Comparison of ENCODE assay signal across 8 cellular contexts in the genomic region with DNA sequence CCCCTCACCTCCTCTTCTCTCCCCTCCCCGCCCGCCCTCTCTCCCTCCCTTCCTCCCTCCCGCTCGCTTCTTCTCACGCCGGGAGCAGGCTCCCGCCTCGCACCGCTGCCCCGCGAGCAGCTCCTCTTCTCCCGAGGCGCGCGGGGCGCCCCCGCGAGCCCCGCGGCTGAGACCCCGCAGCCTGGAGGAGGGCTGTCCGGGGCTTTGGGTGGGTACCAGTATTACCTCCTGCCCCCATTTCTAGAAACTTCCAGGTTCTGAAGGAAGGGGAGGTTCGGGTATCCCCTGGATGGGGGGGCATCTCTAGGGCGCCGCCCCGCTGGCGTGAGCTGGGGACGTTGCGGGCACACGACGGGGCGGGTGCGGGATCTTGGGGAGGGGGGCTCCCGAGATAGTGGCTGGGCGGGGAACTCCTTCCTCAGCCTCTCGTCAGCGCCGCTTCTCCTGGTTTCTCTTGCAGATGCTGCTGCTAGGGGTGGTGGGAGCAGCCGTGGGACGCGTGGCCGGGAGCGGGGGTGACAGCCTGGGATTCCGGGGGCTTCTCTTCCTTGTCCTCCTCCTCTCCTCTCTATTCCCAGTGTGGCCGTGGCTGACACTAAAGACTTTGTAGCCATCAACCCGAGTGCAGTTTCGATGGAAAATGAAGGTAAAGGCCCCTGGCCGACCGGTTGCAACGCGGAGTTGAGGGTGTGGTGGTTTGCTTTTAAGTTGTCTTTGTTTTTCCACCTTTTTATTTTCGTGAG. TPM values are rescaled to one million over a fixed set of nuclear protein-coding genes. Genes with fewer than 3 reads are reported as not detected.
DNase-seq lines count a peak whose midpoint lies in the region; ATAC-seq, FAIRE-seq and TF ChIP-seq lines count a peak whose summit lies in the region.

No MANE protein-coding gene starts in this region.

- H3K36me3 ChIP-seq in neutrophil, result no peaks in the 10 kb centered on the region
- H3K36me3 ChIP-seq in thyroid gland, result no peaks in the 10 kb centered on the region

- peak overlapping the region; percentile 92 to 96 for H3K4me3 ChIP-seq in neutrophil (ENCODE audit: low read depth in 1 of 2, low read length in 1 of 2)
- peak overlapping the region; percentile 54 to 86 (median 80) for H3K4me3 ChIP-seq in thyroid gland (replicated peaks in 1 of 3)

- peak overlapping the region; percentile 94 for H3K27ac ChIP-seq in neutrophil
- peak overlapping the region; percentile 96 for H3K27ac ChIP-seq in thyroid gland

- DNase-seq in NCI-H2081 (lab: John Stamatoyannopoulos, UW), result peak; percentile 52 to 58
- no peak for DNase-seq in NCI-H2081 treated with DMSO at 0.1 percent for 48 hours (lab: John Stamatoyannopoulos, UW)
- DNase-seq in NCI-H82 treated with DMSO at 0.1 percent for 48 hours (lab: John Stamatoyannopoulos, UW; ENCODE audit: unreplicated experiment), result peak; percentile 55
- DNase-seq in activated effector memory CD4-positive, alpha-beta T cell treated with Interleukin-2 at 50 U/mL for 16 hours, result peak; percentile 32
- peak; percentile 55 to 62 for DNase-seq in frontal cortex (ENCODE audit: low spot score in 2 of 2)
- DNase-seq in thyroid gland, result peak; percentile 40 to 45

- no peaks in the 10 kb centered on the region for H3K27me3 ChIP-seq in neutrophil
- H3K27me3 ChIP-seq in thyroid gland, result no peaks in the 10 kb centered on the region

- H3K9me3 ChIP-seq in neutrophil, result no peaks in the 10 kb centered on the region
- no peaks in the 10 kb centered on the region for H3K9me3 ChIP-seq in thyroid gland

- peak; percentile 19 for ATAC-seq in HG02759 (IDR thresholded peaks at IDR 0.05; ENCODE audit: unreplicated experiment)

- no peak for FAIRE-seq in frontal cortex (lab: Jason Lieb, UNC)

- WGBS in thyroid gland, 2 donors, result 1 to 2% methylated on average over 14 to 21 of the region's 52 CpGs

- intact Hi-C loops in thyroid gland (cut with DNase I), result loop anchor here (10.0 kb wide), 1 partner anchor 140 kb away; no protein-coding TSS in a partner anchor

- peaks cover 19 to 26% of the 10 kb centered on the region in 2 experiments for H3K4me1 ChIP-seq in neutrophil (ENCODE audit: control insufficient read depth in 1 of 2, insufficient read depth in 1 of 2, low read depth in 1 of 2, low read length in 1 of 2)
- peaks cover 8 to 14% of the 10 kb centered on the region in 2 donors for H3K4me1 ChIP-seq in thyroid gland

- TF ChIP-seq CTCF in neutrophil (IDR thresholded peaks at IDR 0.05) (no peak), thyroid gland (IDR thresholded peaks at IDR 0.05) (no peak)

- TF ChIP-seq POLR2A in thyroid gland (IDR thresholded peaks at IDR 0.05), result no peak

RNA-seq across cellular contexts. Expression of gene ATP2C1, which starts 0.4 kb away (rescaled TPM):
- total RNA-seq in frontal cortex (132 TPM), thyroid gland (10 to 100 TPM; 58.9 to 89.2 (median 62.0) TPM)
